Comparison of ENCODE assay signal across 8 cellular contexts in the genomic region with DNA sequence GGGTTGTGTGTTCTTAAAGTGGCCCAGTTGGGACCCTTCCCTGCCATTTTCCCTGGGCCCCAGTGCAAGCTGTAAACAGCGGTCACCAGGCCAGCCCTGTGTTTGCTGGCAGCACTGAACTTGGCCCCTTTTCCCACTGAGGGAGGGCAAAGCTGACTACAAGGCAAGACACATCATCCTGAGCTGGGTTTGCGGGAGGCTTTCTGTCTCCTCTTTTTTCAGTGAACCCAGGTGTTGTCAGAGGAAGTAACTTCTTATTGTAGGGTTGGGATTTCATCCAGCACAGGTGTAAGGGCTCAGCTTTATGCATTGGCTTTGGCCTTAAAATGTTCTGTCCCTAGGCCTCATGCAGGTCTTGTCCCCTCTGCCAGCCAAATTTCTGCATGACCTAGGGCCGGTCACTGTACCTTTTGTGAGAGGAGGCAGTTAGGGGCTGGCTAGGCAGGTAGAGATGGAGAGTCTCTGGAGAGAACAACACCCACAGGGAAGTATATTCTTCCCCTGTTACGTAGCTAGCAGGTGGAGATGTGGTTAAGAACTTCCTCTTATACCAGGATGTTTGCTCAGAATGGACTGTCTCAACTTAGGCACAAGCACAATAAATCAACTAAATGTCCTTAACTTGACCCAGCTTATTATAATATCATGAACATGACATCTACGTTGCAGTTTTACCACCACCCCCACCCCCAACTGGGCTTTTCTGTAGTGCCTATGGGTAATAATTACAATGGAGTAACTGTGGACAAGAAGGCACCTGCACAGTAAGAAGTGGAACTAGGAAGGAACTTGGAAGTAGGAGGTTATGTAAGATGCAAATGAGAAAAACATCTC.
DNase-seq lines count a peak whose midpoint lies in the region; ATAC-seq and TF ChIP-seq lines count a peak whose summit lies in the region.

No MANE protein-coding gene starts in this region.

- no peak overlapping the region for H3K4me3 Mint-ChIP-seq in endodermal cell

- TF ChIP-seq EP300 in ovary (IDR thresholded peaks at IDR 0.05) = no peak

- no peaks in the 10 kb centered on the region for H3K36me3 Mint-ChIP-seq in endodermal cell (ENCODE audit: low read depth)

- TF ChIP-seq POLR2A in ovary (IDR thresholded peaks at IDR 0.05) = no peak

- H3K4me1 Mint-ChIP-seq in endodermal cell = no peaks in the 10 kb centered on the region

- no peaks in the 10 kb centered on the region for H3K27me3 Mint-ChIP-seq in endodermal cell (ENCODE audit: insufficient read depth)

- H3K27ac ChIP-seq in endodermal cell (ENCODE audit: low read depth, low read length) (no peak overlapping the region), ovary (no peak overlapping the region)

- ATAC-seq in GM21447 (IDR thresholded peaks at IDR 0.05; ENCODE audit: unreplicated experiment) = peak; percentile 96
- ATAC-seq in HG03575 (IDR thresholded peaks at IDR 0.05; ENCODE audit: extremely low read depth, insufficient number of reproducible peaks, low FRiP score, unreplicated experiment) = peak; percentile 91

- no peak overlapping the region for H3K9ac ChIP-seq in endodermal cell (ENCODE audit: extremely low read depth, low read length, poor library complexity, severe bottlenecking)

- H3K27me3 ChIP-seq in endodermal cell (ENCODE audit: control insufficient read depth, insufficient read depth, low read length, poor library complexity, severe bottlenecking) (no peaks in the 10 kb centered on the region), ovary (no peaks in the 10 kb centered on the region)

- peaks cover 21% of the 10 kb centered on the region for H3K9me3 Mint-ChIP-seq in endodermal cell

- H3K4me3 ChIP-seq in endodermal cell (ENCODE audit: low read length) (no peak overlapping the region), ovary (no peak overlapping the region)

- H3K27ac Mint-ChIP-seq in endodermal cell = no peak overlapping the region

- H3K4me1 ChIP-seq in endodermal cell (ENCODE audit: control insufficient read depth, insufficient read depth, low read length) (no peaks in the 10 kb centered on the region), ovary (ENCODE audit: insufficient read depth) (no peaks in the 10 kb centered on the region)

- H3K36me3 ChIP-seq in endodermal cell (ENCODE audit: control insufficient read depth, insufficient read depth, low read length) = no peaks in the 10 kb centered on the region
- H3K36me3 ChIP-seq in ovary = no peaks in the 10 kb centered on the region

- 76 to 92% methylated on average over 2 to 4 of the region's 5 CpGs for WGBS in endodermal cell (ENCODE audit: insufficient coverage in 1 of 2, insufficient read length in 1 of 2), 2 experiments
- 75 to 78% (median 75%) methylated on average over 5 of the region's 5 CpGs for WGBS in ovary, 3 donors

- intact Hi-C loops in ovary (cut with DNase I) = no loop called here

- TF ChIP-seq CTCF in GM10266 (IDR thresholded peaks at IDR 0.05; ENCODE audit: control insufficient read depth, insufficient read depth, low read depth, missing control alignments) (no peak), endodermal cell (conservative IDR thresholded peaks at IDR 0.05) (no peak), ovary (IDR thresholded peaks at IDR 0.05) (no peak)

- peak; percentile 35 for DNase-seq in GM10266 (ENCODE audit: extremely low spot score)
- DNase-seq in endodermal cell = peak; percentile 19
- DNase-seq in NCI-H1092 (lab: John Stamatoyannopoulos, UW) = no peak
- DNase-seq in anterior cingulate cortex (lab: John Stamatoyannopoulos, UW) = no peak
- no peak for DNase-seq in hippocampal formation (lab: John Stamatoyannopoulos, UW)
- DNase-seq in ovary = no peak

- H3K9me3 ChIP-seq in endodermal cell (ENCODE audit: control insufficient read depth, low read length) (no peaks in the 10 kb centered on the region), ovary (no peaks in the 10 kb centered on the region)

Comparison
In these comparisons a context has a peak if more than half of its experiments do, and no peak if none do; other contexts are left out.
1. DNase-seq: peak in GM10266 (single experiment) and endodermal cell (single experiment); none in NCI-H1092 (single experiment), anterior cingulate cortex (0 of 58), hippocampal formation (0 of 2) and ovary (0 of 5).